Comparison of ENCODE assay signal across 8 cellular contexts in the genomic region with DNA sequence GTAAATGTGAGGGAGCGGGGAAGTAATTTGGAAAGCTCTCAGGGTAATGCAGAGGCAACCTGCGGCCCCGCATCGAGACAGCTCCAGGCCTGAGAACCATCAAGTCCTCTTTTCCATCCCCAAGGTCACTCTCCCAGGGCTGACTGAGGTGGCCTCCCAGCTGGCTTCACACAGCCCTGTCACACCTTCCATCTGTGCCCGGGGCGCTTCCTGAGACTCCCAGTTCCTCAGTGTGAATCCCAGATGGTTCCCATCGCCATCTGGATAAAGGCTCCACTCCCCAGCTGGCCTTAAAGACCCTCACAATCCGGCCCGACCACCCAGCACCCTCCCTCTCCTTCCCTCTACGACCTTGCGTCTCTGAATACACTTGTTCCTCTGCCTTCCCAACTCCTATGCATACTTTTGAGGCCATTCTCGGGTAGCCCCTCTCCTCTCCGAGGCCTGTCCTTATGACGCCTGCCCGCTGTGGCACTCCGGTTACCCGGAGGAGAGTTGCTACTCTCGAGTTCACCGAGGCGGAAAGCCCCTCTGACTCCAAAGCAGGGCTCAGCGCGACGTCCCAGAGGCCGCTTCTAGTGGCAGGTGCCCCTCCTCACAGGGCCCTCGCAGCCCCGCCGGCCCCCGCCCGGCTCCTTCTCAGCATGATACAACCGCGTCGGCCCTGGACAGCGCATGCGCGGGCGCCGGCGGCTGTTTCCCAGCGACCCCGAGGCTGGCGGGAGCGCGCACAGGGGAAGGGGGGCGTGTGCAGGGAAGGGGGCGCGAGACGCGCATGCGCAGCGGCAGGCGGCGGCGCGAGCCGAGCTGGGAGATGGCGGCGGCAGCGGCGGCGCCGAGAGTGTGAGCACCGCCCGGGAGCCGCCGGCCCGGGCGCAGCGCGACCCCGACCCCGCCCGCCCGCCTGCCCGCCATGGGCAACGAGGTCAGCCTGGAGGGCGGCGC. TPM values are rescaled to one million over a fixed set of nuclear protein-coding genes. Genes with fewer than 3 reads are reported as not detected.
DNase-seq lines count a peak whose midpoint lies in the region; ATAC-seq and TF ChIP-seq lines count a peak whose summit lies in the region.

A gene with protein sequence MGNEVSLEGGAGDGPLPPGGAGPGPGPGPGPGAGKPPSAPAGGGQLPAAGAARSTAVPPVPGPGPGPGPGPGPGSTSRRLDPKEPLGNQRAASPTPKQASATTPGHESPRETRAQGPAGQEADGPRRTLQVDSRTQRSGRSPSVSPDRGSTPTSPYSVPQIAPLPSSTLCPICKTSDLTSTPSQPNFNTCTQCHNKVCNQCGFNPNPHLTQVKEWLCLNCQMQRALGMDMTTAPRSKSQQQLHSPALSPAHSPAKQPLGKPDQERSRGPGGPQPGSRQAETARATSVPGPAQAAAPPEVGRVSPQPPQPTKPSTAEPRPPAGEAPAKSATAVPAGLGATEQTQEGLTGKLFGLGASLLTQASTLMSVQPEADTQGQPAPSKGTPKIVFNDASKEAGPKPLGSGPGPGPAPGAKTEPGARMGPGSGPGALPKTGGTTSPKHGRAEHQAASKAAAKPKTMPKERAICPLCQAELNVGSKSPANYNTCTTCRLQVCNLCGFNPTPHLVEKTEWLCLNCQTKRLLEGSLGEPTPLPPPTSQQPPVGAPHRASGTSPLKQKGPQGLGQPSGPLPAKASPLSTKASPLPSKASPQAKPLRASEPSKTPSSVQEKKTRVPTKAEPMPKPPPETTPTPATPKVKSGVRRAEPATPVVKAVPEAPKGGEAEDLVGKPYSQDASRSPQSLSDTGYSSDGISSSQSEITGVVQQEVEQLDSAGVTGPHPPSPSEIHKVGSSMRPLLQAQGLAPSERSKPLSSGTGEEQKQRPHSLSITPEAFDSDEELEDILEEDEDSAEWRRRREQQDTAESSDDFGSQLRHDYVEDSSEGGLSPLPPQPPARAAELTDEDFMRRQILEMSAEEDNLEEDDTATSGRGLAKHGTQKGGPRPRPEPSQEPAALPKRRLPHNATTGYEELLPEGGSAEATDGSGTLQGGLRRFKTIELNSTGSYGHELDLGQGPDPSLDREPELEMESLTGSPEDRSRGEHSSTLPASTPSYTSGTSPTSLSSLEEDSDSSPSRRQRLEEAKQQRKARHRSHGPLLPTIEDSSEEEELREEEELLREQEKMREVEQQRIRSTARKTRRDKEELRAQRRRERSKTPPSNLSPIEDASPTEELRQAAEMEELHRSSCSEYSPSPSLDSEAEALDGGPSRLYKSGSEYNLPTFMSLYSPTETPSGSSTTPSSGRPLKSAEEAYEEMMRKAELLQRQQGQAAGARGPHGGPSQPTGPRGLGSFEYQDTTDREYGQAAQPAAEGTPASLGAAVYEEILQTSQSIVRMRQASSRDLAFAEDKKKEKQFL (N-terminal part only) (plus strand): TSS at position 788 of the 945 bp plus-strand sequence. CDS start 126 bp downstream, at position 914.

- intact Hi-C loops in adrenal gland (cut with DNase I), result no loop called here
- intact Hi-C loops in heart left ventricle (cut with DNase I), result no loop called here
- intact Hi-C loops in posterior vena cava (cut with DNase I), result no loop called here

- no peak for TF ChIP-seq CTCF in adrenal gland (IDR thresholded peaks at IDR 0.05)
- no peak for TF ChIP-seq CTCF in heart left ventricle (IDR thresholded peaks at IDR 0.05)
- no peak for TF ChIP-seq CTCF in type B pancreatic cell (conservative IDR thresholded peaks at IDR 0.05)

- peak within 1 kb of the TSS; percentile 95 for H3K4me3 Mint-ChIP-seq in type B pancreatic cell

- peaks cover 11 to 16% of the 10 kb centered on the region in 2 donors for H3K4me1 ChIP-seq in adrenal gland (replicated peaks in 1 of 2)
- H3K4me1 ChIP-seq in heart left ventricle, result peaks cover 3 to 19% (median 16%) of the 10 kb centered on the region in 12 donors

- DNase-seq in NCI-H1417 (lab: John Stamatoyannopoulos, UW), result peak; percentile 81 to 93 (median 88)
- DNase-seq in T follicular helper cell (ENCODE audit: low read depth), result peak; percentile 73
- DNase-seq in adrenal gland, result peak; percentile 87 to 95 (median 92)
- peak; percentile 92 to 96 (median 94) for DNase-seq in heart left ventricle
- peak; percentile 97 for DNase-seq in posterior vena cava (ENCODE audit: low spot score)
- peak; percentile 96 for DNase-seq in type B pancreatic cell (ENCODE audit: extremely low spot score, unreplicated experiment)

- no peaks in the 10 kb centered on the region for H3K36me3 Mint-ChIP-seq in type B pancreatic cell

- H3K36me3 ChIP-seq in adrenal gland (replicated peaks in 1 of 2), result no peaks in the 10 kb centered on the region
- no peaks in the 10 kb centered on the region for H3K36me3 ChIP-seq in heart left ventricle

- H3K27ac ChIP-seq in adrenal gland, result peak within 1 kb of the TSS in 2 of 5 donors; percentile 79 to 82
- H3K27ac ChIP-seq in heart left ventricle, result peak within 1 kb of the TSS; percentile 46 to 87 (median 81)

- H3K27me3 Mint-ChIP-seq in type B pancreatic cell, result peaks cover 32% of the 10 kb centered on the region

- H3K27me3 ChIP-seq in adrenal gland, result no peaks in the 10 kb centered on the region
- H3K27me3 ChIP-seq in heart left ventricle, result peaks cover 0 to 16% (median 0%) of the 10 kb centered on the region in 9 donors

- peak within 1 kb of the TSS; percentile 10 to 90 (median 52) for H3K4me3 ChIP-seq in adrenal gland
- peak within 1 kb of the TSS; percentile 54 to 97 (median 75) for H3K4me3 ChIP-seq in heart left ventricle

- H3K9me3 ChIP-seq in adrenal gland (replicated peaks in 1 of 3), result no peaks in the 10 kb centered on the region
- no peaks in the 10 kb centered on the region for H3K9me3 ChIP-seq in heart left ventricle

- peaks cover 15% of the 10 kb centered on the region for H3K4me1 Mint-ChIP-seq in type B pancreatic cell (ENCODE audit: unreplicated experiment)

- TF ChIP-seq POLR2A in GM10847 (IDR thresholded peaks at IDR 0.05; ENCODE audit: extremely low read depth, insufficient read length) (peak; percentile 15), adrenal gland (IDR thresholded peaks at IDR 0.05) (peak in 1 of 2 donors; percentile 56), heart left ventricle (IDR thresholded peaks at IDR 0.05) (peak in 1 of 2 donors; percentile 54)

- ATAC-seq in HG02678 (IDR thresholded peaks at IDR 0.05; ENCODE audit: unreplicated experiment) (peak; percentile 89), heart left ventricle (peak; percentile 94 to 98 (median 97))

- H3K9me3 Mint-ChIP-seq in type B pancreatic cell, result no peaks in the 10 kb centered on the region

- 3 to 9% (median 5%) methylated on average over 23 to 77 of the region's 77 CpGs for WGBS in adrenal gland, 4 donors
- 3 to 12% (median 4%) methylated on average over 23 to 77 of the region's 77 CpGs for WGBS in heart left ventricle, 4 donors

- peak within 1 kb of the TSS; percentile 86 for H3K27ac Mint-ChIP-seq in type B pancreatic cell

RNA-seq across cellular contexts. Expression of the gene that starts here (rescaled TPM):
- total RNA-seq in adrenal gland (1 to 10 TPM in 7 of 8 donors, under 1 TPM in 1; 0.72 to 4.6 (median 1.7) TPM), heart left ventricle (1 to 10 TPM in 5 of 9 donors, under 1 TPM in 4; 0.12 to 1.6 (median 1.0) TPM), posterior vena cava (under 1 TPM; 0.42 to 0.48 TPM), type B pancreatic cell (ENCODE audit: low replicate concordance) (3.9 and 4.0 TPM in 2 replicates)
- polyA plus RNA-seq in adrenal gland (1 to 10 TPM in 2 of 3 donors, under 1 TPM in 1; 0.27 to 3.9 (median 1.3) TPM), heart left ventricle (under 1 TPM; 0.19 to 0.42 TPM)

Comparison
In these comparisons a context has a peak if more than half of its experiments do, and no peak if none do; other contexts are left out.
1. Peak in DNase-seq in posterior vena cava; RNA of the gene not detected or under 1 TPM.